ENCODE assay signal across 24 cellular contexts in the genomic region with DNA sequence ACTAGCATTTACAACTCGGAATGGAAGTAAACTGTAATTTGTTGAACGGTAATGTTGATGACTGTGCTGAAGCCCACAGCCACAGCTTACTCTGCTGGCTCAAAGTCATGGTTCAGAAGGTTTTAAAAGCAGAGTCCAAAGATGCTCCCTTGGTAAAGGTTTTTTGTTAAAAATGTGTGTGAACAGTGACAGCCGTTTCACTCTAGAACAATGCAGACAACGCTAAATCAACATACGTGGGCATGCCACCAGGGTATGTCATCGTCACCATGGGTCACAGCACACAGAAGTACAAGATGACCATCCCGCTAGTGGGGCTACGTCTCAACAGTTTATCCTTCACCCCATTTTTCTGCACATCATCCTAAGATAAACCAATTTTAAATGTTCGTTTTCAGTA.
"Had no signal": no experiment of that assay in that cellular context is flagged by ENCODE, and none has a peak within 500 bp of the region (broad histone marks: within the 10 kb centered on the region; RNA-seq: fewer than 3 reads in every experiment).

No MANE protein-coding gene starts in this region.

- DNase-seq: effector CD4-positive, alpha-beta T cell; foreskin fibroblast; gastrocnemius medialis; kidney; left cardiac atrium; left lung; lower lobe of right lung; naive thymus-derived CD8-positive, alpha-beta T cell; nephron progenitor cell; nucleus accumbens; right cardiac atrium; spleen; stimulated activated CD4-positive, alpha-beta T cell treated with anti-CD3 and anti-CD28 coated beads, Interleukin-4, amount 100 ng/mL, for 4 hours; stimulated activated naive CD8-positive, alpha-beta T cell treated with anti-CD3 and anti-CD28 coated beads, Interleukin-15, Interleukin-2, amounts not matched to agents 100 U/mL and 50 U/mL, for 24 hours; substantia nigra; testis; upper lobe of left lung; uterus had no signal

- FAIRE-seq: kidney had no signal

- H3K27ac ChIP-seq: dorsolateral prefrontal cortex, gastrocnemius medialis, left lung, lower lobe of right lung, prostate gland, skin epidermis, spleen, testis, tibial artery, upper lobe of left lung, uterus had no signal

- H3K9me3 ChIP-seq: gastrocnemius medialis, left lung, lower lobe of right lung, prostate gland, spleen, testis, tibial artery, upper lobe of left lung, uterus had no signal

- H3K4me1 ChIP-seq: uterus had no signal

- H3K4me3 ChIP-seq: dorsolateral prefrontal cortex, gastrocnemius medialis, left lung, lower lobe of right lung, prostate gland, skin epidermis, spleen, testis, tibial artery, upper lobe of left lung, uterus had no signal

- H3K36me3 ChIP-seq: gastrocnemius medialis, left lung, lower lobe of right lung, prostate gland, spleen, tibial artery, upper lobe of left lung, uterus had no signal

- H3K27me3 ChIP-seq: testis, uterus had no signal

- ATAC-seq: esophagus mucosa; gastrocnemius medialis; left cardiac atrium; left lung; lower lobe of right lung; naive thymus-derived CD8-positive, alpha-beta T cell; right cardiac atrium; stimulated activated memory B cell treated with anti-CD40 and anti-IgM and Interleukin-4, amounts not matched to agents 10 μg/mL and 1 μg/mL and 100 μg/mL, for 72 hours; stimulated activated naive CD8-positive, alpha-beta T cell treated with anti-CD3 and anti-CD28 coated beads, Interleukin-15, Interleukin-2, amounts not matched to agents 100 U/mL and 50 U/mL, for 24 hours had no signal
